15 cellular contexts compared by ENCODE assay signal in the genomic region with DNA sequence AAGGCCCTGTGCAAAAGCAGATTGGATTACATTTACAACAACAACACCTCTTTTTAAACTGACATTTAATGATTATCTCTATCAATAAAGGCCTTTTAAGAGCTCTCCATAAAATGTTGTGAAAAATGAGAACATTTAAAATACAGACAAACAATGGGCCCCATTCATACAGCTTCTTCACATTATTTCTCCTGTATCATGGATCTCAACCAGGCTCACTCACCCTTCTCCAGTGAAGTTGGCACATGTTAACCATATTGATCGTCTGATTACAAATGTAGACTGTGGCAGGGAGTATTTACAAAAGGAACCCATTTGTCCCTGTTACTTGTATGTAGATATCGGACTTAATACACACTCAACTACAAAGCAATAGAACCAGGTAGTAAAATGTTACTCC.
DNase-seq lines count a peak whose midpoint lies in the region; ATAC-seq and TF ChIP-seq lines count a peak whose summit lies in the region.
"Had no signal": no experiment of that assay in that cellular context is flagged by ENCODE, and none has a peak within 500 bp of the region (broad histone marks: within the 10 kb centered on the region; RNA-seq: fewer than 3 reads in every experiment).

No MANE protein-coding gene starts in this region.

- H3K9me3 Mint-ChIP-seq in naive thymus-derived CD4-positive, alpha-beta T cell: peaks cover 0 to 24% (median 11%) of the 10 kb centered on the region in 11 donors
- H3K9me3 Mint-ChIP-seq in activated CD4-positive, alpha-beta memory T cell treated with anti-CD3 and anti-CD28 coated beads, Interleukin-2, amount 10 ng/mL, durations not matched to agents 7 days and 5 days: peaks cover 15% of the 10 kb centered on the region
- H3K9me3 Mint-ChIP-seq: nephron progenitor cell, type B pancreatic cell had no signal

- H3K4me3 Mint-ChIP-seq in naive thymus-derived CD4-positive, alpha-beta T cell: peak overlapping the region in 3 of 10 donors; percentile 16 to 42 (median 32)
- no peak overlapping the region for H3K4me3 Mint-ChIP-seq in activated CD4-positive, alpha-beta memory T cell treated with anti-CD3 and anti-CD28 coated beads, Interleukin-2, amount 10 ng/mL, durations not matched to agents 7 days and 5 days
- H3K4me3 Mint-ChIP-seq: nephron progenitor cell, type B pancreatic cell had no signal

- no peaks in the 10 kb centered on the region; the same call in 1 of the 2 replicates for H3K9me3 ChIP-seq in DOHH2 (ENCODE audit: control insufficient read depth, insufficient read depth, low read length)
- H3K9me3 ChIP-seq in naive thymus-derived CD4-positive, alpha-beta T cell (ENCODE audit: control insufficient read depth in 2 of 3, low read length in 3 of 3): peaks cover 0 to 6% (median 0%) of the 10 kb centered on the region in 3 experiments
- H3K9me3 ChIP-seq: heart right ventricle had no signal

- peaks cover 0 to 33% (median 5%) of the 10 kb centered on the region in 5 donors for H3K36me3 Mint-ChIP-seq in naive thymus-derived CD4-positive, alpha-beta T cell
- peaks cover 17% of the 10 kb centered on the region for H3K36me3 Mint-ChIP-seq in activated CD4-positive, alpha-beta memory T cell treated with anti-CD3 and anti-CD28 coated beads, Interleukin-2, amount 10 ng/mL, durations not matched to agents 7 days and 5 days (ENCODE audit: low read depth)
- H3K36me3 Mint-ChIP-seq: type B pancreatic cell had no signal

- peaks cover 12% of the 10 kb centered on the region for H3K36me3 ChIP-seq in DOHH2 (ENCODE audit: control insufficient read depth, low read length)
- H3K36me3 ChIP-seq in naive thymus-derived CD4-positive, alpha-beta T cell (ENCODE audit: control insufficient read depth in 2 of 3, insufficient read depth in 3 of 3, low read length in 3 of 3): no peaks in the 10 kb centered on the region
- H3K36me3 ChIP-seq: heart right ventricle had no signal

- no peaks in the 10 kb centered on the region for H3K79me2 ChIP-seq in DOHH2 (ENCODE audit: control insufficient read depth, low read length)

- peaks cover 64% of the 10 kb centered on the region for H3K4me1 ChIP-seq in DOHH2 (ENCODE audit: control insufficient read depth, low read length)
- H3K4me1 ChIP-seq in naive thymus-derived CD4-positive, alpha-beta T cell (ENCODE audit: control insufficient read depth in 2 of 2, insufficient read depth in 2 of 2, low read length in 2 of 2): peaks cover 24 to 46% of the 10 kb centered on the region in 2 donors

- POLR2A ChIA-PET in naive thymus-derived CD4-positive, alpha-beta T cell (lab: Charles Lee): interaction anchor here (0.6 to 7.4 kb wide), 8 partner anchors 8 to 222 kb away, joined by 3 to 140 read pairs (median 24); partner anchors contain the start of gene BTG1
- POLR2A ChIA-PET in activated CD4-positive, alpha-beta memory T cell treated with anti-CD3 and anti-CD28 coated beads, Interleukin-2, amount 10 ng/mL, durations not matched to agents 7 days and 5 days (lab: Charles Lee): interaction anchor here (3.4 to 6.2 kb wide), 2 partner anchors 33 to 220 kb away, joined by 17 to 51 read pairs; partner anchors contain the start of gene BTG1

- peak overlapping the region in 8 of 9 donors; percentile 50 to 99 (median 86) for H3K27ac Mint-ChIP-seq in naive thymus-derived CD4-positive, alpha-beta T cell
- no peak overlapping the region for H3K27ac Mint-ChIP-seq in activated CD4-positive, alpha-beta memory T cell treated with anti-CD3 and anti-CD28 coated beads, Interleukin-2, amount 10 ng/mL, durations not matched to agents 7 days and 5 days
- H3K27ac Mint-ChIP-seq: nephron progenitor cell, type B pancreatic cell had no signal

- peaks cover 32% of the 10 kb centered on the region for H3F3A ChIP-seq in DOHH2 (ENCODE audit: control insufficient read depth, insufficient read depth)

- peaks cover 23 to 76% (median 70%) of the 10 kb centered on the region in 7 donors for H3K4me1 Mint-ChIP-seq in naive thymus-derived CD4-positive, alpha-beta T cell
- peaks cover 32% of the 10 kb centered on the region for H3K4me1 Mint-ChIP-seq in activated CD4-positive, alpha-beta memory T cell treated with anti-CD3 and anti-CD28 coated beads, Interleukin-2, amount 10 ng/mL, durations not matched to agents 7 days and 5 days

- no peaks in the 10 kb centered on the region for H3K27me3 Mint-ChIP-seq in naive thymus-derived CD4-positive, alpha-beta T cell
- no peaks in the 10 kb centered on the region for H3K27me3 Mint-ChIP-seq in activated CD4-positive, alpha-beta memory T cell treated with anti-CD3 and anti-CD28 coated beads, Interleukin-2, amount 10 ng/mL, durations not matched to agents 7 days and 5 days
- H3K27me3 Mint-ChIP-seq: type B pancreatic cell had no signal

- H3K4me3 ChIP-seq in DOHH2 (ENCODE audit: low read length): peak overlapping the region; percentile 35
- no peak overlapping the region for H3K4me3 ChIP-seq in naive thymus-derived CD4-positive, alpha-beta T cell (ENCODE audit: low read length)
- H3K4me3 ChIP-seq: heart right ventricle had no signal

- H3K27me3 ChIP-seq in DOHH2 (ENCODE audit: control insufficient read depth, low read length): no peaks in the 10 kb centered on the region
- H3K27me3 ChIP-seq in naive thymus-derived CD4-positive, alpha-beta T cell (ENCODE audit: control insufficient read depth in 2 of 2, insufficient read depth in 2 of 2, low read length in 2 of 2): no peaks in the 10 kb centered on the region
- H3K27me3 ChIP-seq: heart right ventricle had no signal

- H3K27ac ChIP-seq in DOHH2 (ENCODE audit: low read depth, low read length): peak overlapping the region; percentile 93
- no peak overlapping the region for H3K27ac ChIP-seq in naive thymus-derived CD4-positive, alpha-beta T cell (ENCODE audit: low read depth, low read length)
- H3K27ac ChIP-seq: heart right ventricle had no signal

- H3K4me2 ChIP-seq in DOHH2 (ENCODE audit: low read length): peak overlapping the region; percentile 78

- TF ChIP-seq CTCF in DOHH2 (IDR thresholded peaks at IDR 0.05; ENCODE audit: low read depth, low read length, poor library complexity, severe bottlenecking): no peak

- H3K9me2 ChIP-seq in DOHH2 (replicated peaks; ENCODE audit: control insufficient read depth, low read length): no peaks in the 10 kb centered on the region

- intact Hi-C loops in naive thymus-derived CD4-positive, alpha-beta T cell (cut with micrococcal nuclease): loop anchor here in 1 of 2 donors (2.0 kb wide), 1 partner anchor 13 kb away; no protein-coding TSS in a partner anchor

- CTCF ChIA-PET in naive thymus-derived CD4-positive, alpha-beta T cell (lab: Charles Lee): interaction anchor here (0.6 to 0.9 kb wide), 2 partner anchors 22 to 161 kb away, joined by 3 to 5 read pairs; no protein-coding TSS in a partner anchor
- CTCF ChIA-PET in activated CD4-positive, alpha-beta memory T cell treated with anti-CD3 and anti-CD28 coated beads, Interleukin-2, amount 10 ng/mL, durations not matched to agents 7 days and 5 days (lab: Charles Lee): no interaction called here

- H4K20me1 ChIP-seq in DOHH2 (ENCODE audit: control insufficient read depth, insufficient read depth, low read depth, low read length): no peaks in the 10 kb centered on the region

- no peak for ATAC-seq in naive thymus-derived CD4-positive, alpha-beta T cell
- no peak for ATAC-seq in GM21825 (IDR thresholded peaks at IDR 0.05; ENCODE audit: unreplicated experiment)
- ATAC-seq: activated CD4-positive, CD25-positive, alpha-beta regulatory T cell treated with anti-CD3 and anti-CD28 coated beads, Interleukin-2, amount 50 U/mL, for 24 hours; heart right ventricle had no signal

- DNase-seq in NCI-H146 (lab: John Stamatoyannopoulos, UW) (peak; percentile 28), NCI-H774 (lab: John Stamatoyannopoulos, UW) (peak; percentile 26), HT-29 (ENCODE audit: low spot score) (no peak), NCI-H524 treated with DMSO at 0.1 percent for 48 hours (lab: John Stamatoyannopoulos, UW) (no peak)
- no peak for DNase-seq in naive thymus-derived CD4-positive, alpha-beta T cell
- DNase-seq in activated CD4-positive, alpha-beta memory T cell treated with anti-CD3 and anti-CD28 coated beads, Interleukin-2, amount 10 ng/mL, durations not matched to agents 7 days and 5 days: no peak
- DNase-seq: heart right ventricle; Kasumi-1; NCI-H2081; nephron progenitor cell; stimulated activated naive CD4-positive, alpha-beta T cell treated with Interleukin-2 at 50 U/mL for 16 hours had no signal

Comparison
In these comparisons a context has a peak if more than half of its experiments do, and no peak if none do; other contexts are left out.
1. DNase-seq: peak in NCI-H146 (single experiment) and NCI-H774 (single experiment); none in naive thymus-derived CD4-positive, alpha-beta T cell (0 of 9), HT-29 (single experiment), NCI-H524 treated with DMSO at 0.1 percent for 48 hours (single experiment) and activated CD4-positive, alpha-beta memory T cell treated with anti-CD3 and anti-CD28 coated beads, Interleukin-2, amount 10 ng/mL, durations not matched to agents 7 days and 5 days (single experiment).